ENCODE assay signal across 4 cellular contexts in the genomic region with DNA sequence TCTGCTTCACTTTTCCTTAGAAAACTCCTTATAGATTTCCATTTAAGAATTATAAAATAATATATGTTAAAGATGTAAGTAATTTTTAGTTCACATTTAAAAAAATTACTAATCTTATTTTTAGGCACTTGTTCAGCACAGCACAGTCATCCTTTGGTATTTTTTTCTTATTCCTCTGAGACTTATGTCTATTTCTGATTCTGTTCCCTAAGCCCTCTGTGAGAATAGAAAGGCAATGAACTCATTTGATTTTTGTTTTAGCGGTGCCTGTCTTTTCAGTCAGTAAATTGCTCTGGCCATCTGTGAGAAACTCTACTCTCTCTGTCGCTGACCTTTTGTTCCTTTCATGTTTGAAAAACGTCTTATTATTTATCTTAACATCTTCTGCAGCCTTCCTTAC.
"Had no signal": no experiment of that assay in that cellular context is flagged by ENCODE, and none has a peak within 500 bp of the region (broad histone marks: within the 10 kb centered on the region; RNA-seq: fewer than 3 reads in every experiment).

No MANE protein-coding gene starts in this region.

- H3K27ac Mint-ChIP-seq: GM23338, H9 had no signal

- H3K9me3 Mint-ChIP-seq: GM23338, H9 had no signal

- DNase-seq: H9, HCEC 1CT, IMR-90 had no signal

- H3K4me3 Mint-ChIP-seq: GM23338, H9 had no signal

- H3K4me3 ChIP-seq: GM23338 had no signal

- H3K4me1 Mint-ChIP-seq: GM23338, H9 had no signal

- ATAC-seq: GM23338 had no signal
